In the genomic region with DNA sequence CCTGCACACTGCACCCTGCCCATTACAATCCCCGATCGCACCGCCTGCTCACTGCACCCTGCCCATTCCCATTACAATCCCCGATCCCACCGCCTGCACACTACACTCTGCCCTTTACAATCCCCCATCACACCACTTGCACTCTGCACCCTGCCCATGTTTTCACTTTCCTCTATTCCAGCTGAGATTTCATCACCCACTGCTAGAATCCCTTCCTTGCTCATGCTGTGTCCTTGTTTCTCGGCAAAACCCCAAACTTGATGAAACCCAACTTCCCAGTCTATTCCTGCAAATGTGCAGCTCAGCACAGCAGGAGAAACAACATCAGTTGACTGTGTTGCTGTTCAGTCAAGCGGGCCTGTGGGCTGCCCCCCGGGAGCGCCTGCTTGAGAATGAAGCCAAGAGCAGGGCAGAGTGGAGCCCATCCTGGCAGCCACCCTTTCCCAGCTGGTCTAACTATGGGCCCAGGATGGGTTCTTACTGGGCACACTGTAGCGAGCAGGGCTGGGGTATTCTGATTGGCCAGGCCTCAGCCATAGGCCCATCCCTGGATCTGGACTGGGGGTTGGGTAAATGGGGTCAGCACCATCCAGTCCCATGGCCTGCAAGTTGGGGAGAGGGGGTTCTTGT, we compare ENCODE assay signal across 23 cellular contexts. TPM values are rescaled to one million over a fixed set of nuclear protein-coding genes. Genes with fewer than 3 reads are reported as not detected.
DNase-seq lines count a peak whose midpoint lies in the region; ATAC-seq, FAIRE-seq and TF ChIP-seq lines count a peak whose summit lies in the region.
"Had no signal": no experiment of that assay in that cellular context is flagged by ENCODE, and none has a peak within 500 bp of the region (broad histone marks: within the 10 kb centered on the region; RNA-seq: fewer than 3 reads in every experiment).

No MANE protein-coding gene starts in this region.

- no peaks in the 10 kb centered on the region for H3K23me2 ChIP-seq in H1 (ENCODE audit: low read depth, low read length)

- no peak overlapping the region for H3K14ac ChIP-seq in IMR-90 (replicated peaks; ENCODE audit: low read depth, low read length)
- no peak overlapping the region for H3K14ac ChIP-seq in H1 (ENCODE audit: insufficient read length)
- no peak overlapping the region for H3K14ac ChIP-seq in neuronal stem cell (ENCODE audit: low read length)

- no peak overlapping the region for H4K8ac ChIP-seq in IMR-90 (ENCODE audit: low read depth in 2 of 2, low read length in 2 of 2)
- H4K8ac ChIP-seq in H1 (ENCODE audit: extremely low read depth, insufficient read depth, low read length), result peak overlapping the region; percentile 39
- H4K8ac ChIP-seq in neuronal stem cell (ENCODE audit: low read depth, low read length), result no peak overlapping the region

- in situ Hi-C loops in IMR-90 (cut with MboI; ENCODE audit: low sequenced_read_pairs), result loop anchor here (25.0 kb wide), 2 partner anchors 786 to 1111 kb away; partner anchors contain the start of gene ATP9A

- H2BK20ac ChIP-seq in IMR-90 (ENCODE audit: low read depth, low read length) (no peak overlapping the region), H1 (ENCODE audit: low read length) (no peak overlapping the region)

- H2BK5ac ChIP-seq in IMR-90 (ENCODE audit: low read depth, low read length, poor library complexity, severe bottlenecking) (no peak overlapping the region), H1 (ENCODE audit: low read depth, low read length) (no peak overlapping the region), neuronal stem cell (ENCODE audit: low read length) (no peak overlapping the region)

- no peak overlapping the region for H3K4ac ChIP-seq in IMR-90 (ENCODE audit: low read depth, low read length)
- peak overlapping the region; percentile 38 for H3K4ac ChIP-seq in H1 (replicated peaks; ENCODE audit: insufficient read length, low read depth, low read length)
- no peak overlapping the region for H3K4ac ChIP-seq in neuronal stem cell (ENCODE audit: low read length)

- TF ChIP-seq RAD21 in IMR-90 (IDR thresholded peaks at IDR 0.05; ENCODE audit: low read length) (no peak), H1 (IDR thresholded peaks at IDR 0.05 in 1 of 2, conservative IDR thresholded peaks at IDR 0.05 in 1 of 2; ENCODE audit: low read depth in 2 of 2, low read length in 2 of 2) (no peak)

- no peaks in the 10 kb centered on the region for H3K27me3 ChIP-seq in IMR-90 (ENCODE audit: control insufficient read depth, insufficient read depth, low read length)
- no peaks in the 10 kb centered on the region; a peak in 1 of 7 replicates for H3K27me3 ChIP-seq in H1 (replicated peaks in 1 of 4; ENCODE audit: control insufficient read depth in 3 of 4, extremely low read depth in 1 of 4, insufficient read depth in 3 of 4, low read length in 3 of 4)
- H3K27me3 ChIP-seq in neuronal stem cell (ENCODE audit: control insufficient read depth in 3 of 3, insufficient read depth in 3 of 3, low read depth in 1 of 3, low read length in 3 of 3), result no peaks in the 10 kb centered on the region
- no peaks in the 10 kb centered on the region for H3K27me3 ChIP-seq in CD4-positive, alpha-beta memory T cell (ENCODE audit: insufficient read depth, low read length)
- H3K27me3 ChIP-seq: BLaER1 had no signal

- no peak for ATAC-seq in IMR-90 (ENCODE audit: low read depth)
- ATAC-seq in stimulated activated naive B cell treated with anti-CD40 and anti-IgM and Interleukin-4, amounts not matched to agents 10 μg/mL and 1 μg/mL and 100 μg/mL, for 72 hours (replicated peaks), result no peak
- ATAC-seq: GM12878 had no signal

- peaks cover 8 to 10% of the 10 kb centered on the region in 2 donors for H3K4me1 Mint-ChIP-seq in stimulated activated naive B cell treated with anti-CD40 and anti-IgM and Interleukin-4, amounts not matched to agents 10 μg/mL and 1 μg/mL and 100 μg/mL, for 72 hours
- peaks cover 0 to 2% (median 0%) of the 10 kb centered on the region in 4 donors for H3K4me1 Mint-ChIP-seq in CD4-positive, alpha-beta memory T cell
- H3K4me1 Mint-ChIP-seq: B cell; CD4-positive, CD25-positive, alpha-beta regulatory T cell had no signal

- POLR2A ChIA-PET in HEK293 (lab: Yijun Ruan, JAX) (no interaction called here), IMR-90 (lab: Charles Lee; ENCODE audit: unreplicated experiment) (no interaction called here), H1 (lab: Charles Lee; ENCODE audit: partially characterized antibody) (interaction anchor here (0.7 to 1.8 kb wide), 3 partner anchors 9 to 809 kb away, joined by 3 to 5 read pairs (median 3); partner anchors contain the start of genes DPM1 and MOCS3)
- POLR2A ChIA-PET in CD4-positive, alpha-beta memory T cell (lab: Charles Lee; ENCODE audit: partially characterized antibody), result no interaction called here

- H3K9me1 ChIP-seq in IMR-90 (ENCODE audit: insufficient read depth, low read length), result peaks cover 14% of the 10 kb centered on the region

- FAIRE-seq in H1 (lab: Jason Lieb, UNC), result no peak
- FAIRE-seq: A204.1, D721Med, GM12878, GM18507 had no signal

- H3K79me2 ChIP-seq in H1 (ENCODE audit: control insufficient read depth in 1 of 2, insufficient read depth in 2 of 2, low read length in 2 of 2), result no peaks in the 10 kb centered on the region

- H3K4me1 ChIP-seq in HEK293 (ENCODE audit: control insufficient read depth, insufficient read depth, low read length) (no peaks in the 10 kb centered on the region), IMR-90 (ENCODE audit: control insufficient read depth, insufficient read depth, low read length) (peaks cover 12% of the 10 kb centered on the region), H1 (replicated peaks in 1 of 4; ENCODE audit: control insufficient read depth in 3 of 4, insufficient read depth in 4 of 4, low read length in 3 of 4) (no peaks in the 10 kb centered on the region), neuronal stem cell (ENCODE audit: control insufficient read depth in 2 of 2, insufficient read depth in 1 of 2, low read depth in 1 of 2, low read length in 2 of 2) (peaks cover 3 to 13% of the 10 kb centered on the region in 2 donors)
- H3K4me1 ChIP-seq in CD4-positive, alpha-beta memory T cell (ENCODE audit: insufficient read depth, low read length), result no peaks in the 10 kb centered on the region

- H2BK12ac ChIP-seq in H1 (ENCODE audit: low read depth, low read length) (no peak overlapping the region), neuronal stem cell (ENCODE audit: low read length) (no peak overlapping the region)

- no peak for DNase-seq in IMR-90
- DNase-seq in H1 (ENCODE audit: low read depth in 1 of 2, low spot score in 2 of 2), result no peak
- DNase-seq in neuronal stem cell (ENCODE audit: low spot score), result no peak
- DNase-seq in stimulated activated naive B cell treated with anti-CD40 and anti-IgM and Interleukin-4, amounts not matched to agents 10 μg/mL and 1 μg/mL and 100 μg/mL, for 72 hours, result no peak
- DNase-seq in NCI-H748 treated with DMSO at 0.1 percent for 48 hours (lab: John Stamatoyannopoulos, UW), result no peak
- no peak for DNase-seq in CD4-positive, alpha-beta memory T cell
- DNase-seq: CD4-positive, CD25-positive, alpha-beta regulatory T cell; CD8-positive, alpha-beta memory T cell; DMS 273 treated with DMSO at 0.1 percent for 48 hours; DMS79; EL; GDM1; GOT3; H7; HCEC 1CT had no signal

- BruUV-seq in IMR-90 (replicated peaks; lab: Mats Ljungman, UMichigan), result no TSS peak

- H3K4me2 ChIP-seq in IMR-90 (ENCODE audit: low read depth, low read length), result no peak overlapping the region
- H3K4me2 ChIP-seq in H1 (ENCODE audit: insufficient read depth in 1 of 2, low read depth in 2 of 2, low read length in 2 of 2), result no peak overlapping the region
- no peak overlapping the region for H3K4me2 ChIP-seq in neuronal stem cell (ENCODE audit: insufficient read depth, low read length, poor library complexity, severe bottlenecking)
- H3K4me2 ChIP-seq: BLaER1 had no signal

- no peak overlapping the region for H2BK15ac ChIP-seq in IMR-90 (ENCODE audit: low read depth, low read length)
- no peak overlapping the region for H2BK15ac ChIP-seq in H1 (ENCODE audit: low read length)
- H2BK15ac ChIP-seq in neuronal stem cell (ENCODE audit: low read length), result peak overlapping the region; percentile 74

- no peak for TF ChIP-seq EP300 in H1 (IDR thresholded peaks at IDR 0.05; ENCODE audit: borderline replicate concordance in 1 of 2, low read depth in 2 of 2, low read length in 2 of 2)

- H4K20me1 ChIP-seq in IMR-90 (ENCODE audit: insufficient read depth, low read length) (peaks cover 3% of the 10 kb centered on the region; the same call in 1 of the 2 replicates), H1 (replicated peaks in 1 of 2; ENCODE audit: control insufficient read depth in 1 of 2, insufficient read depth in 2 of 2, low read length in 2 of 2) (no peaks in the 10 kb centered on the region)
- H4K20me1 ChIP-seq: BLaER1 had no signal

- H2AK5ac ChIP-seq in IMR-90 (ENCODE audit: low read depth, low read length), result no peak overlapping the region
- no peak overlapping the region for H2AK5ac ChIP-seq in H1 (ENCODE audit: low read depth, low read length)
- H2AK5ac ChIP-seq in neuronal stem cell (ENCODE audit: low read depth, low read length), result peak overlapping the region; percentile 47

- TF ChIP-seq CTCF in HEK293 (tag by site-specific recombination; IDR thresholded peaks at IDR 0.05) (no peak), IMR-90 (conservative IDR thresholded peaks at IDR 0.05; ENCODE audit: low read depth, low read length) (no peak), H1 (IDR thresholded peaks at IDR 0.05; ENCODE audit: control extremely low read depth in 1 of 3, insufficient read depth in 1 of 3, low read depth in 1 of 3, low read length in 3 of 3) (no peak)

- dilution Hi-C loops in IMR-90 (cut with HindIII; ENCODE audit: low sequenced_read_pairs, unreplicated experiment), result no loop called here

- no peak for TF ChIP-seq POLR2A in IMR-90 (IDR thresholded peaks at IDR 0.05; ENCODE audit: low read depth, low read length)
- no peak for TF ChIP-seq POLR2A in H1 (IDR thresholded peaks at IDR 0.05; ENCODE audit: control extremely low read depth in 1 of 2, low read depth in 2 of 2, low read length in 2 of 2)

- H2AFZ ChIP-seq in IMR-90 (replicated peaks; ENCODE audit: low read length, poor library complexity), result peak overlapping the region; percentile 2
- peak overlapping the region; percentile 44; the same call in 1 of the 2 replicates for H2AFZ ChIP-seq in H1 (ENCODE audit: low read length)
- no peak overlapping the region for H2AFZ ChIP-seq in neuronal stem cell (ENCODE audit: low read length)

- H3K4me3 ChIP-seq in HEK293 (ENCODE audit: low read depth, low read length) (no peak overlapping the region), IMR-90 (ENCODE audit: insufficient read depth, low read depth, low read length) (no peak overlapping the region), H1 (ENCODE audit: extremely low read depth in 1 of 4, insufficient read depth in 2 of 4, low read depth in 3 of 4, low read length in 4 of 4) (no peak overlapping the region), neuronal stem cell (ENCODE audit: low read length in 2 of 2) (no peak overlapping the region)
- H3K4me3 ChIP-seq in CD4-positive, alpha-beta memory T cell (ENCODE audit: low read length in 2 of 2), result no peak overlapping the region
- H3K4me3 ChIP-seq: BLaER1, GM12878 had no signal

- peaks cover 0 to 2% of the 10 kb centered on the region in 2 donors for H3K9me3 Mint-ChIP-seq in stimulated activated naive B cell treated with anti-CD40 and anti-IgM and Interleukin-4, amounts not matched to agents 10 μg/mL and 1 μg/mL and 100 μg/mL, for 72 hours
- H3K9me3 Mint-ChIP-seq in CD4-positive, alpha-beta memory T cell, result no peaks in the 10 kb centered on the region

- H3K9ac ChIP-seq in IMR-90 (ENCODE audit: low read depth, low read length) (no peak overlapping the region), H1 (replicated peaks in 1 of 4; ENCODE audit: extremely low read depth in 1 of 4, low read depth in 3 of 4, low read length in 3 of 4) (no peak overlapping the region), neuronal stem cell (ENCODE audit: low read depth, low read length, poor library complexity) (no peak overlapping the region)
- H3K9ac ChIP-seq: BLaER1 had no signal

- H3K79me1 ChIP-seq in IMR-90 (ENCODE audit: low read depth in 1 of 2, low read length in 2 of 2) (peaks cover 0 to 11% of the 10 kb centered on the region in 2 experiments; a peak in 1 of 4 replicates), H1 (ENCODE audit: low read depth, low read length) (no peaks in the 10 kb centered on the region), neuronal stem cell (ENCODE audit: low read depth, low read length) (no peaks in the 10 kb centered on the region)

- H4K5ac ChIP-seq in IMR-90 (ENCODE audit: low read depth, low read length), result no peak overlapping the region
- H4K5ac ChIP-seq in H1 (ENCODE audit: insufficient read length, low read depth, low read length), result no peak overlapping the region

- no peak overlapping the region for H3K27ac Mint-ChIP-seq in stimulated activated naive B cell treated with anti-CD40 and anti-IgM and Interleukin-4, amounts not matched to agents 10 μg/mL and 1 μg/mL and 100 μg/mL, for 72 hours
- H3K27ac Mint-ChIP-seq in CD4-positive, alpha-beta memory T cell, result no peak overlapping the region
- H3K27ac Mint-ChIP-seq: B cell; CD4-positive, CD25-positive, alpha-beta regulatory T cell had no signal

- WGBS in IMR-90 (ENCODE audit: extremely low coverage in 2 of 2, insufficient read length in 1 of 2), 2 experiments, result 95% methylated on average over 9 of the region's 10 CpGs; no CpG with 5 or more reads in 1 of the 2 experiments
- WGBS in H1 (ENCODE audit: extremely low coverage in 1 of 2, insufficient coverage in 1 of 2, insufficient read length in 1 of 2, insufficient replicate concordance in 2 of 2, low coverage in 1 of 2, low lambda C conversion rate in 2 of 2, missing lambda C conversion rate in 1 of 2), 2 experiments, result 84% methylated on average over 10 of the region's 10 CpGs; no CpG with 5 or more reads in 1 of the 2 experiments
- WGBS in neuronal stem cell (ENCODE audit: extremely low coverage in 2 of 2, insufficient read length in 2 of 2, insufficient replicate concordance in 1 of 2), 2 donors, result no CpG with 5 or more reads among the region's 10 CpGs

- CTCF ChIA-PET in HEK293 (lab: Yijun Ruan, JAX) (interaction anchor here (1.6 kb wide), 1 partner anchor 181 kb away, joined by 3 read pairs; the partner anchor contains the start of gene BCAS4), IMR-90 (lab: Yijun Ruan, JAX) (no interaction called here), H1 (lab: Charles Lee; ENCODE audit: partially characterized antibody) (interaction anchor here (0.6 to 1.1 kb wide), 3 partner anchors 16 to 331 kb away, joined by 3 read pairs; no protein-coding TSS in a partner anchor)
- CTCF ChIA-PET in CD4-positive, alpha-beta memory T cell (lab: Charles Lee; ENCODE audit: partially characterized antibody), result interaction anchor here (1.1 to 1.5 kb wide), 2 partner anchors 8 to 12 kb away, joined by 3 read pairs; no protein-coding TSS in a partner anchor

- no peak overlapping the region for H2AK9ac ChIP-seq in IMR-90 (replicated peaks; ENCODE audit: low read depth, low read length, poor library complexity)

- intact Hi-C loops in IMR-90 (cut with micrococcal nuclease), result no loop called here
- intact Hi-C loops in CD4-positive, alpha-beta memory T cell (cut with micrococcal nuclease), result no loop called here

- H2BK120ac ChIP-seq in IMR-90 (ENCODE audit: low read depth, low read length) (no peak overlapping the region), H1 (replicated peaks; ENCODE audit: low read depth, low read length) (no peak overlapping the region), neuronal stem cell (ENCODE audit: low read depth, low read length) (no peak overlapping the region)

- H3K36me3 ChIP-seq in HEK293 (ENCODE audit: control insufficient read depth in 2 of 2, insufficient read depth in 1 of 2, low read length in 2 of 2) (no peaks in the 10 kb centered on the region), IMR-90 (ENCODE audit: control insufficient read depth, insufficient read depth, low read length) (no peaks in the 10 kb centered on the region), H1 (ENCODE audit: control insufficient read depth in 2 of 4, insufficient read depth in 4 of 4, low read length in 3 of 4) (no peaks in the 10 kb centered on the region), neuronal stem cell (replicated peaks in 1 of 2; ENCODE audit: control insufficient read depth in 2 of 2, insufficient read depth in 2 of 2, low read length in 2 of 2) (no peaks in the 10 kb centered on the region)
- H3K36me3 ChIP-seq in CD4-positive, alpha-beta memory T cell (ENCODE audit: insufficient read depth, low read length), result no peaks in the 10 kb centered on the region
- H3K36me3 ChIP-seq: BLaER1 had no signal

- H4K91ac ChIP-seq in IMR-90 (ENCODE audit: insufficient read depth, low read depth, low read length) (no peak overlapping the region), H1 (replicated peaks; ENCODE audit: insufficient read length, low read length) (no peak overlapping the region), neuronal stem cell (ENCODE audit: low read depth, low read length, poor library complexity) (no peak overlapping the region)

- no peaks in the 10 kb centered on the region for H3K36me3 Mint-ChIP-seq in stimulated activated naive B cell treated with anti-CD40 and anti-IgM and Interleukin-4, amounts not matched to agents 10 μg/mL and 1 μg/mL and 100 μg/mL, for 72 hours
- H3K36me3 Mint-ChIP-seq in CD4-positive, alpha-beta memory T cell, result no peaks in the 10 kb centered on the region
- H3K36me3 Mint-ChIP-seq: CD4-positive, CD25-positive, alpha-beta regulatory T cell; CD8-positive, alpha-beta memory T cell had no signal

- peaks cover 31 to 44% of the 10 kb centered on the region in 2 donors for H3K27me3 Mint-ChIP-seq in stimulated activated naive B cell treated with anti-CD40 and anti-IgM and Interleukin-4, amounts not matched to agents 10 μg/mL and 1 μg/mL and 100 μg/mL, for 72 hours
- H3K27me3 Mint-ChIP-seq in CD4-positive, alpha-beta memory T cell, result peaks cover 17 to 18% of the 10 kb centered on the region in 2 donors

- H3K27ac ChIP-seq in HEK293 (ENCODE audit: extremely low read depth, low read depth, low read length) (no peak overlapping the region), IMR-90 (ENCODE audit: insufficient read depth, low read length) (no peak overlapping the region), H1 (ENCODE audit: low read depth, low read length) (no peak overlapping the region), neuronal stem cell (replicated peaks; ENCODE audit: low read length) (no peak overlapping the region)
- H3K27ac ChIP-seq in CD4-positive, alpha-beta memory T cell (ENCODE audit: low read depth, low read length), result no peak overlapping the region
- H3K27ac ChIP-seq: BLaER1, C4-2B had no signal

- H3K4me3 Mint-ChIP-seq in stimulated activated naive B cell treated with anti-CD40 and anti-IgM and Interleukin-4, amounts not matched to agents 10 μg/mL and 1 μg/mL and 100 μg/mL, for 72 hours, result no peak overlapping the region
- H3K4me3 Mint-ChIP-seq in CD4-positive, alpha-beta memory T cell, result no peak overlapping the region
- H3K4me3 Mint-ChIP-seq: B cell; CD4-positive, CD25-positive, alpha-beta regulatory T cell; CD8-positive, alpha-beta memory T cell had no signal

- H3K56ac ChIP-seq in IMR-90 (ENCODE audit: extremely low read depth, insufficient read depth, low read length) (no peak overlapping the region), H1 (replicated peaks; ENCODE audit: insufficient read length, low read depth, low read length) (no peak overlapping the region)

- no peak overlapping the region for H3K18ac ChIP-seq in IMR-90 (ENCODE audit: low read depth, low read length)
- no peak overlapping the region; the same call in 1 of the 2 replicates for H3K18ac ChIP-seq in H1 (ENCODE audit: extremely low read depth, low read length)
- H3K18ac ChIP-seq in neuronal stem cell (ENCODE audit: low read length), result peak overlapping the region; percentile 62

- no peak overlapping the region for H3K23ac ChIP-seq in IMR-90 (ENCODE audit: low read depth, low read length)
- H3K23ac ChIP-seq in H1 (ENCODE audit: insufficient read length), result no peak overlapping the region
- peak overlapping the region; percentile 50 for H3K23ac ChIP-seq in neuronal stem cell (ENCODE audit: low read depth, low read length, poor library complexity)

- H3K9me3 ChIP-seq in HEK293 (ENCODE audit: control insufficient read depth, insufficient read depth, low read depth, low read length), result no peaks in the 10 kb centered on the region
- 0 out of 2 replicates have a peak, but pooled peaks cover 2% of the 10 kb centered on the region for H3K9me3 ChIP-seq in IMR-90 (ENCODE audit: control insufficient read depth, insufficient read depth, low read length)
- H3K9me3 ChIP-seq in H1 (ENCODE audit: insufficient read depth in 2 of 2, low read depth in 1 of 2, low read length in 1 of 2), result 0 out of 4 replicates have a peak, but pooled peaks cover 0 to 3% of the 10 kb centered on the region in 2 experiments
- peaks cover 0 to 2% of the 10 kb centered on the region in 2 donors for H3K9me3 ChIP-seq in neuronal stem cell (replicated peaks in 1 of 2; ENCODE audit: control insufficient read depth in 2 of 2, insufficient read depth in 1 of 2, low read depth in 1 of 2, low read length in 2 of 2)
- no peaks in the 10 kb centered on the region for H3K9me3 ChIP-seq in CD4-positive, alpha-beta memory T cell (ENCODE audit: control insufficient read depth in 1 of 2, low read length in 2 of 2)
- H3K9me3 ChIP-seq: BLaER1 had no signal

RNA-seq across cellular contexts. Expression of gene MOCS3, which starts 17.2 kb away (rescaled TPM):
- 9.9 and 11.4 TPM in 2 replicates for total RNA-seq in IMR-90 (2012; rRNA removed)
- polyA plus RNA-seq in IMR-90 (2012; rRNA removed) (3.3 and 3.4 TPM in 2 replicates), H1 (2011; rRNA removed) (6.2 and 8.1 TPM in 2 replicates)
- 2.8 and 4.6 TPM in 2 replicates for polyA plus RNA-seq in IMR-90 (2012; cell fraction: cytosol; rRNA removed)
- 1.7 and 2.5 TPM in 2 replicates for polyA plus RNA-seq in IMR-90 (2012; cell fraction: nucleus; rRNA removed; ENCODE audit: low replicate concordance)
- 6.1 and 6.3 TPM in 2 replicates for total RNA-seq in H1 (2021; fragmentation: NEBNext Ultra II Directional; extraction: Animal tissue kit (Norgen Biotek cat#: 25700))
- polyA plus RNA-seq in H1 (2011; cell fraction: cytosol; rRNA removed), result 6.4 TPM
- 4.9 TPM for polyA plus RNA-seq in H1 (2011; cell fraction: nucleus; rRNA removed)
- 2.8 to 4.9 TPM (median 4.3 TPM) in 4 replicates for polyA plus RNA-seq in H1 (2012, experiment 1 of 2)
- polyA plus RNA-seq in H1 (2012, experiment 2 of 2), result 4.4 TPM
- 3.5 TPM for polyA plus RNA-seq in H1 (2013, experiment 1 of 2)
- 3.3 TPM for polyA plus RNA-seq in H1 (2013, experiment 2 of 2)
- polyA minus RNA-seq in H1 (2011; rRNA and poly(A)+ RNA removed), result 7.7 and 8.5 TPM in 2 replicates
- polyA minus RNA-seq in H1 (2011; cell fraction: cytosol; rRNA and poly(A)+ RNA removed), result 4.9 TPM
- 7.2 TPM for polyA minus RNA-seq in H1 (2011; cell fraction: nucleus; rRNA and poly(A)+ RNA removed)
- polyA plus RNA-seq in neuronal stem cell (2013, experiment 1 of 2), result 2.6 TPM
- 2.5 TPM for polyA plus RNA-seq in neuronal stem cell (2013, experiment 2 of 2)
- total RNA-seq in CD4-positive, alpha-beta memory T cell, result 1 to 10 TPM; 8.8 to 8.9 TPM
- 1 to 10 TPM; 3.9 to 4.9 TPM for polyA plus RNA-seq in CD4-positive, alpha-beta memory T cell

RNA-seq across cellular contexts. Expression of gene DPM1, which starts 17.5 kb away (rescaled TPM):
- total RNA-seq in IMR-90 (2012; rRNA removed), result 89.1 and 127 TPM in 2 replicates
- polyA plus RNA-seq in IMR-90 (2012; rRNA removed) (48.8 and 59.1 TPM in 2 replicates), H1 (2011; rRNA removed) (21.6 and 42.3 TPM in 2 replicates)
- 34.1 and 40.1 TPM in 2 replicates for polyA plus RNA-seq in IMR-90 (2012; cell fraction: cytosol; rRNA removed)
- polyA plus RNA-seq in IMR-90 (2012; cell fraction: nucleus; rRNA removed; ENCODE audit: low replicate concordance), result 10.8 and 39.1 TPM in 2 replicates
- total RNA-seq in H1 (2021; fragmentation: NEBNext Ultra II Directional; extraction: Animal tissue kit (Norgen Biotek cat#: 25700)), result 57.0 and 61.1 TPM in 2 replicates
- 60.2 TPM for polyA plus RNA-seq in H1 (2011; cell fraction: cytosol; rRNA removed)
- polyA plus RNA-seq in H1 (2011; cell fraction: nucleus; rRNA removed), result 12.3 TPM
- 44.2 to 56.2 TPM (median 49.1 TPM) in 4 replicates for polyA plus RNA-seq in H1 (2012, experiment 1 of 2)
- polyA plus RNA-seq in H1 (2012, experiment 2 of 2), result 19.1 TPM
- polyA plus RNA-seq in H1 (2013, experiment 1 of 2), result 52.4 TPM
- 53.5 TPM for polyA plus RNA-seq in H1 (2013, experiment 2 of 2)
- polyA minus RNA-seq in H1 (2011; rRNA and poly(A)+ RNA removed), result 12.4 and 19.3 TPM in 2 replicates
- 19.7 TPM for polyA minus RNA-seq in H1 (2011; cell fraction: cytosol; rRNA and poly(A)+ RNA removed)
- 14.7 TPM for polyA minus RNA-seq in H1 (2011; cell fraction: nucleus; rRNA and poly(A)+ RNA removed)
- 61.4 TPM for polyA plus RNA-seq in neuronal stem cell (2013, experiment 1 of 2)
- 64.6 TPM for polyA plus RNA-seq in neuronal stem cell (2013, experiment 2 of 2)
- total RNA-seq in CD4-positive, alpha-beta memory T cell, result 10 to 100 TPM; 39.9 to 40.9 TPM
- 10 to 100 TPM; 70.3 to 79.2 TPM for polyA plus RNA-seq in CD4-positive, alpha-beta memory T cell

RNA-seq across cellular contexts. Expression of gene ADNP, which starts 44.6 kb away (rescaled TPM):
- 23.1 and 23.3 TPM in 2 replicates for total RNA-seq in IMR-90 (2012; rRNA removed)
- polyA plus RNA-seq in IMR-90 (2012; rRNA removed) (17.5 and 24.8 TPM in 2 replicates), H1 (2011; rRNA removed) (21.1 and 31.6 TPM in 2 replicates)
- polyA plus RNA-seq in IMR-90 (2012; cell fraction: cytosol; rRNA removed), result 5.1 and 7.4 TPM in 2 replicates
- 10.9 and 65.8 TPM in 2 replicates for polyA plus RNA-seq in IMR-90 (2012; cell fraction: nucleus; rRNA removed; ENCODE audit: low replicate concordance)
- total RNA-seq in H1 (2021; fragmentation: NEBNext Ultra II Directional; extraction: Animal tissue kit (Norgen Biotek cat#: 25700)), result 123 and 129 TPM in 2 replicates
- 34.0 TPM for polyA plus RNA-seq in H1 (2011; cell fraction: cytosol; rRNA removed)
- polyA plus RNA-seq in H1 (2011; cell fraction: nucleus; rRNA removed), result 35.9 TPM
- polyA plus RNA-seq in H1 (2012, experiment 1 of 2), result 72.1 to 113 TPM (median 81.0 TPM) in 4 replicates
- polyA plus RNA-seq in H1 (2012, experiment 2 of 2), result 10.8 TPM
- 72.0 TPM for polyA plus RNA-seq in H1 (2013, experiment 1 of 2)
- 69.3 TPM for polyA plus RNA-seq in H1 (2013, experiment 2 of 2)
- 69.9 and 98.9 TPM in 2 replicates for polyA minus RNA-seq in H1 (2011; rRNA and poly(A)+ RNA removed)
- polyA minus RNA-seq in H1 (2011; cell fraction: cytosol; rRNA and poly(A)+ RNA removed), result 58.9 TPM
- polyA minus RNA-seq in H1 (2011; cell fraction: nucleus; rRNA and poly(A)+ RNA removed), result 74.3 TPM
- polyA plus RNA-seq in neuronal stem cell (2013, experiment 1 of 2), result 96.1 TPM
- 95.9 TPM for polyA plus RNA-seq in neuronal stem cell (2013, experiment 2 of 2)
- total RNA-seq in CD4-positive, alpha-beta memory T cell, result 10 to 100 TPM; 64.8 to 65.6 TPM
- 10 to 100 TPM in 1 of 2 donors, 1 to 10 TPM in 1; 1.9 to 11.6 TPM for polyA plus RNA-seq in CD4-positive, alpha-beta memory T cell

RNA-seq across cellular contexts. Expression of gene KCNG1, which starts 47.1 kb away (rescaled TPM):
- total RNA-seq in IMR-90 (2012; rRNA removed), result 23.6 and 23.7 TPM in 2 replicates
- polyA plus RNA-seq in IMR-90 (2012; rRNA removed), result 51.4 and 54.6 TPM in 2 replicates
- 46.1 and 81.9 TPM in 2 replicates for polyA plus RNA-seq in IMR-90 (2012; cell fraction: cytosol; rRNA removed)
- polyA plus RNA-seq in IMR-90 (2012; cell fraction: nucleus; rRNA removed; ENCODE audit: low replicate concordance), result 44.6 and 106 TPM in 2 replicates
- total RNA-seq in H1 (2021; fragmentation: NEBNext Ultra II Directional; extraction: Animal tissue kit (Norgen Biotek cat#: 25700)), result 16.0 and 17.2 TPM in 2 replicates
- 18.0 and 35.0 TPM in 2 replicates for polyA plus RNA-seq in H1 (2011; rRNA removed)
- polyA plus RNA-seq in H1 (2011; cell fraction: cytosol; rRNA removed), result 25.3 TPM
- 26.1 TPM for polyA plus RNA-seq in H1 (2011; cell fraction: nucleus; rRNA removed)
- polyA plus RNA-seq in H1 (2012, experiment 1 of 2), result 11.0 to 16.0 TPM (median 14.1 TPM) in 4 replicates
- 14.4 TPM for polyA plus RNA-seq in H1 (2012, experiment 2 of 2)
- polyA plus RNA-seq in H1 (2013, experiment 1 of 2), result 10.5 TPM
- 11.7 TPM for polyA plus RNA-seq in H1 (2013, experiment 2 of 2)
- 8.6 and 12.7 TPM in 2 replicates for polyA minus RNA-seq in H1 (2011; rRNA and poly(A)+ RNA removed)
- polyA minus RNA-seq in H1 (2011; cell fraction: cytosol; rRNA and poly(A)+ RNA removed), result 14.5 TPM
- polyA minus RNA-seq in H1 (2011; cell fraction: nucleus; rRNA and poly(A)+ RNA removed), result 10.1 TPM
- 8.5 TPM for polyA plus RNA-seq in neuronal stem cell (2013, experiment 1 of 2)
- 8.4 TPM for polyA plus RNA-seq in neuronal stem cell (2013, experiment 2 of 2)
- not detected for total RNA-seq in CD4-positive, alpha-beta memory T cell
- not detected for polyA plus RNA-seq in CD4-positive, alpha-beta memory T cell
- total RNA-seq: CD4-positive, CD25-positive, alpha-beta regulatory T cell; GM12878 had no signal
- polyA plus RNA-seq: CD8-positive, alpha-beta memory T cell; GM12878 had no signal
